14 cellular contexts compared by ENCODE assay signal in the genomic region with DNA sequence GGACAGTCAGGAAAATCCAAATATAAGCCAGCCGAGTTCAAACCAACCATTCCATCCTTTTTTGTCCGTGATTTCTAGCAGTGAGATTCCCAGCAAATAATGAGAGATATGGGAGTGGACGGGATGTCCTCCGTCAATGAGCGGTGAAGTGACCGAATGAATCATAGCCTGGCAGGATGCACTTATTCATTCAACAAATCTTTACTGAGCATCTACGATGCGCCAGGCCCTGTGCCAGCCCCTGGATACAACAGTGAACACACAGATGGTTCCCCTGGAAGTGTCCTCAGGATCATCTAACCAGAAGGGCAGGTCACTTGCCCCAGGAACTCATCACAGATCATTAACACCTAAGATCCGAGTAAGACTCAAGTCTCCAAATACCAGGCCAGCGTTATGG. TPM values are rescaled to one million over a fixed set of nuclear protein-coding genes. Genes with fewer than 3 reads are reported as not detected.
DNase-seq lines count a peak whose midpoint lies in the region; ATAC-seq lines count a peak whose summit lies in the region.
"Had no signal": no experiment of that assay in that cellular context is flagged by ENCODE, and none has a peak within 500 bp of the region (broad histone marks: within the 10 kb centered on the region; RNA-seq: fewer than 3 reads in every experiment).

No MANE protein-coding gene starts in this region.

- no peaks in the 10 kb centered on the region for H3K79me2 ChIP-seq in GM23248 (ENCODE audit: insufficient read depth)

- no peaks in the 10 kb centered on the region for H3K36me3 ChIP-seq in GM23248 (ENCODE audit: low read depth)

- no peak overlapping the region for H3K27ac ChIP-seq in GM23248

- peaks cover 12% of the 10 kb centered on the region for H3K4me1 Mint-ChIP-seq in activated T-helper 17 cell treated with anti-CD3 and anti-CD28 coated beads, Interleukin-2, amount 50 U/mL, for 72 hours

- no peaks in the 10 kb centered on the region for H3F3A ChIP-seq in GM23248 (ENCODE audit: insufficient read depth)

- ATAC-seq in activated T-helper 17 cell treated with anti-CD3 and anti-CD28 coated beads, Interleukin-2, amount 50 U/mL, for 72 hours (replicated peaks), result no peak
- ATAC-seq in HG02623 (IDR thresholded peaks at IDR 0.05; ENCODE audit: unreplicated experiment), result no peak
- no peak for ATAC-seq in GM18858 (IDR thresholded peaks at IDR 0.05; ENCODE audit: unreplicated experiment)
- no peak for ATAC-seq in GM18861 (IDR thresholded peaks at IDR 0.05; ENCODE audit: unreplicated experiment)
- ATAC-seq: CD8-positive, alpha-beta T cell; HepG2 had no signal

- no peak overlapping the region for H3K4me2 ChIP-seq in GM23248 (ENCODE audit: unreplicated experiment)

- peaks cover 16% of the 10 kb centered on the region for H3K27me3 ChIP-seq in GM23248 (replicated peaks; ENCODE audit: insufficient read depth)

- no peak overlapping the region for H3K9ac ChIP-seq in GM23248

- H2AFZ ChIP-seq in GM23248, result no peak overlapping the region

- no peaks in the 10 kb centered on the region for H3K9me2 ChIP-seq in GM23248 (ENCODE audit: insufficient read depth)

- H3K9me3 ChIP-seq in GM23248 (ENCODE audit: low read depth), result no peaks in the 10 kb centered on the region

- no peak overlapping the region for H3K4me3 ChIP-seq in GM23248

- H3K4me1 ChIP-seq in GM23248 (ENCODE audit: insufficient read depth), result peaks cover 4% of the 10 kb centered on the region; the same call in 1 of the 2 replicates

- no peaks in the 10 kb centered on the region for H3K9me3 Mint-ChIP-seq in activated T-helper 17 cell treated with anti-CD3 and anti-CD28 coated beads, Interleukin-2, amount 50 U/mL, for 72 hours
- H3K9me3 Mint-ChIP-seq: CD14-positive monocyte; CD8-positive, alpha-beta T cell; H9 had no signal

- DNase-seq in EL (peak; percentile 31), GM23248 (peak; percentile 36), lung microvascular endothelial cell (ENCODE audit: low read depth in 2 of 2) (peak; percentile 35 to 64)
- DNase-seq: CD8-positive, alpha-beta T cell; COR-L47; DND-41; GOT3; H9 had no signal

- H4K20me1 ChIP-seq in GM23248 (ENCODE audit: insufficient read depth), result no peaks in the 10 kb centered on the region

- WGBS in GM23248 (ENCODE audit: low coverage in 1 of 2, low lambda C conversion rate in 2 of 2, missing lambda C conversion rate in 2 of 2), 2 experiments, result 53 to 56% methylated on average over 10 of the region's 10 CpGs

- H3K27me3 Mint-ChIP-seq in activated T-helper 17 cell treated with anti-CD3 and anti-CD28 coated beads, Interleukin-2, amount 50 U/mL, for 72 hours, result peaks cover 3% of the 10 kb centered on the region

- H3K27ac Mint-ChIP-seq in activated T-helper 17 cell treated with anti-CD3 and anti-CD28 coated beads, Interleukin-2, amount 50 U/mL, for 72 hours, result peak overlapping the region; percentile 4
- H3K27ac Mint-ChIP-seq: CD14-positive monocyte; CD8-positive, alpha-beta T cell; H9 had no signal

- no peak overlapping the region for H3K4me3 Mint-ChIP-seq in activated T-helper 17 cell treated with anti-CD3 and anti-CD28 coated beads, Interleukin-2, amount 50 U/mL, for 72 hours
- H3K4me3 Mint-ChIP-seq: CD14-positive monocyte; CD8-positive, alpha-beta T cell; H9 had no signal

- H3K36me3 Mint-ChIP-seq in activated T-helper 17 cell treated with anti-CD3 and anti-CD28 coated beads, Interleukin-2, amount 50 U/mL, for 72 hours (ENCODE audit: low read depth), result no peaks in the 10 kb centered on the region
- H3K36me3 Mint-ChIP-seq: CD14-positive monocyte; CD8-positive, alpha-beta T cell had no signal

- in situ Hi-C loops in GM23248 (cut with MboI), result loop anchor here (10.0 kb wide), 1 partner anchor 503 kb away; a partner anchor contains a TSS

RNA-seq across cellular contexts. Expression of a gene that starts 8.2 kb away (rescaled TPM):
- total RNA-seq in GM23248 (2014; rRNA removed; shearing (Covaris generic)), result 7.3 and 8.3 TPM in 2 replicates
- 4.5 and 5.5 TPM in 2 replicates for polyA plus RNA-seq in GM23248 (2016; fragmentation: Nextera tagmentation; extraction: Ambion mirVana)
- total RNA-seq in activated T-helper 17 cell treated with anti-CD3 and anti-CD28 coated beads, Interleukin-2, amount 50 U/mL, for 72 hours, result 1 to 10 TPM in 1 of 2 donors, under 1 TPM in 1; 0.37 to 1.3 TPM
- 0.40 and 0.65 TPM in 2 replicates for total RNA-seq in lung microvascular endothelial cell

RNA-seq across cellular contexts. Expression of a gene that starts 43.7 kb away (rescaled TPM):
- total RNA-seq in GM23248 (2014; rRNA removed; shearing (Covaris generic)), result 27.6 and 28.4 TPM in 2 replicates
- 14.5 and 15.4 TPM in 2 replicates for polyA plus RNA-seq in GM23248 (2016; fragmentation: Nextera tagmentation; extraction: Ambion mirVana)
- 10 to 100 TPM; 63.9 to 71.6 TPM for total RNA-seq in activated T-helper 17 cell treated with anti-CD3 and anti-CD28 coated beads, Interleukin-2, amount 50 U/mL, for 72 hours
- 15.3 and 21.0 TPM in 2 replicates for total RNA-seq in lung microvascular endothelial cell
